14 cellular contexts compared by ENCODE assay signal in the genomic region with DNA sequence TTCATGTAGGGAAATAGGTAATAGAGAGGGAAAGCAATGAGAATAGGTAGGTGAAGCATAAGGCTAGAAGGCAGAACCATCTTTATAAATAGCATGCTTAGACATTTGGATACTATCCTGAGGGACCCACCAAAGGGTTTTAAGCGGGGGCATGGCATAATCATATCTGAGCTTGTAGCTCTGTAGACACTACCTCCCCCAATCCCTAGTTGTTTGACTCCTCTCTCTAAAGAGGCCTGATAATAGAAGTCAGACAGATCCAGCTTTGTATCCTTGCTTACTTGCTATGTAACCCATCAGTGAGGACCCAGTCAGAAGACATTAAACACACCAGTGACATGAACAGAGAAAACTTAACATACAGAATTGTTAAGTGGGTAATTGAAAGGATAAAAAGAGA. TPM values are rescaled to one million over a fixed set of nuclear protein-coding genes. Genes with fewer than 3 reads are reported as not detected.
DNase-seq lines count a peak whose midpoint lies in the region; ATAC-seq and TF ChIP-seq lines count a peak whose summit lies in the region.
"Had no signal": no experiment of that assay in that cellular context is flagged by ENCODE, and none has a peak within 500 bp of the region (broad histone marks: within the 10 kb centered on the region; RNA-seq: fewer than 3 reads in every experiment).

No MANE protein-coding gene starts in this region.

- peaks cover 47% of the 10 kb centered on the region for H3K4me1 ChIP-seq in ACC112 (ENCODE audit: control insufficient read depth, insufficient read depth, low read length, unreplicated experiment)
- no peaks in the 10 kb centered on the region for H3K4me1 ChIP-seq in PC-3 (ENCODE audit: insufficient read depth, low read length)

- H3K9me2 ChIP-seq in PC-3 (replicated peaks; ENCODE audit: low read length), result no peaks in the 10 kb centered on the region

- no peaks in the 10 kb centered on the region for H3F3A ChIP-seq in PC-3 (ENCODE audit: low read length, unreplicated experiment)

- POLR2A ChIA-PET in PC-3 (lab: Charles Lee; ENCODE audit: unreplicated experiment), result no interaction called here

- H3K9me3 ChIP-seq in PC-3 (ENCODE audit: low read length), result no peaks in the 10 kb centered on the region

- peak overlapping the region; percentile 54 for H3K4me3 ChIP-seq in ACC112 (ENCODE audit: low read depth, low read length)
- H3K4me3 ChIP-seq in PC-3 (ENCODE audit: low read length), result no peak overlapping the region

- DNase-seq in dermis blood vessel endothelial cell (peak; percentile 8), PC-3 (no peak), NCI-H510A treated with DMSO at 0.1 percent for 48 hours (lab: John Stamatoyannopoulos, UW) (no peak), progenitor cell of endocrine pancreas (ENCODE audit: low spot score, unreplicated experiment) (no peak), NCI-H2107 (lab: John Stamatoyannopoulos, UW) (no peak)
- DNase-seq: Karpas-422, MM.1S, NCI-H1930, NCI-H510A, SHP77 had no signal

- no peak overlapping the region for H3K27ac Mint-ChIP-seq in progenitor cell of endocrine pancreas

- H3K79me2 ChIP-seq in ACC112 (ENCODE audit: control insufficient read depth, insufficient read depth, low read length, unreplicated experiment) (no peaks in the 10 kb centered on the region), PC-3 (ENCODE audit: low read length) (no peaks in the 10 kb centered on the region)

- H3K36me3 Mint-ChIP-seq in progenitor cell of endocrine pancreas (ENCODE audit: insufficient read depth), result peaks cover 11% of the 10 kb centered on the region

- H3K36me3 ChIP-seq in ACC112 (ENCODE audit: insufficient read depth, low read length), result no peaks in the 10 kb centered on the region; the same call in 1 of the 2 replicates
- no peaks in the 10 kb centered on the region for H3K36me3 ChIP-seq in PC-3 (ENCODE audit: low read depth, low read length)

- H2AFZ ChIP-seq in ACC112 (ENCODE audit: low read length, unreplicated experiment) (peak overlapping the region; percentile 32), PC-3 (ENCODE audit: low read length) (no peak overlapping the region)

- H4K20me1 ChIP-seq in PC-3 (ENCODE audit: low read length), result no peaks in the 10 kb centered on the region

- H3K27me3 Mint-ChIP-seq in progenitor cell of endocrine pancreas, result no peaks in the 10 kb centered on the region

- peaks cover 14% of the 10 kb centered on the region for H3K9me3 Mint-ChIP-seq in progenitor cell of endocrine pancreas (ENCODE audit: low read depth)

- intact Hi-C loops in PC-3 (cut with micrococcal nuclease), result no loop called here

- TF ChIP-seq CTCF in PC-3 (conservative IDR thresholded peaks at IDR 0.05; ENCODE audit: low read depth, low read length) (no peak), progenitor cell of endocrine pancreas (IDR thresholded peaks at IDR 0.05; ENCODE audit: unreplicated experiment) (no peak)

- BruUV-seq in PC-3 (replicated peaks; lab: Mats Ljungman, UMichigan), result no TSS peak

- CTCF ChIA-PET in PC-3 (lab: Charles Lee), result no interaction called here

- no peak overlapping the region for H3K4me2 ChIP-seq in PC-3 (ENCODE audit: low read length)

- H3K27ac ChIP-seq in ACC112 (ENCODE audit: low read depth, low read length), result peak overlapping the region; percentile 81
- H3K27ac ChIP-seq in PC-3 (ENCODE audit: low read length), result no peak overlapping the region

- ATAC-seq in GM21390 (IDR thresholded peaks at IDR 0.05; ENCODE audit: unreplicated experiment) (peak; percentile 6), HG03045 (IDR thresholded peaks at IDR 0.05; ENCODE audit: unreplicated experiment) (peak; percentile 15), PC-3 (no peak)
- ATAC-seq: HCT116 had no signal

- H3K4me1 Mint-ChIP-seq in progenitor cell of endocrine pancreas (ENCODE audit: low read depth), result peaks cover 2% of the 10 kb centered on the region

- no peak overlapping the region for H3K9ac ChIP-seq in PC-3 (ENCODE audit: low read length)

- H3K4me3 Mint-ChIP-seq in progenitor cell of endocrine pancreas (ENCODE audit: low read depth), result no peak overlapping the region

- H3K27me3 ChIP-seq in ACC112 (ENCODE audit: insufficient read depth, low read length) (no peaks in the 10 kb centered on the region), PC-3 (ENCODE audit: low read length) (no peaks in the 10 kb centered on the region)

RNA-seq across cellular contexts. Expression of gene SCFD2, which starts 58.7 kb away (rescaled TPM):
- total RNA-seq in dermis blood vessel endothelial cell (20.4 and 28.1 TPM in 2 replicates), PC-3 (2014; rRNA removed) (36.6 and 40.7 TPM in 2 replicates), progenitor cell of endocrine pancreas (11.8 and 12.5 TPM in 2 replicates)
